13 cellular contexts compared by ENCODE assay signal in genomic region chr1:45265244-45265643, GRCh38. TPM values are rescaled to one million over a fixed set of nuclear protein-coding genes. Genes with fewer than 3 reads are reported as not detected.
A peak's percentile ranks its signal among the peaks of the same experiment; 100 is the strongest.
DNase-seq lines count a peak whose midpoint lies in the region; ATAC-seq and TF ChIP-seq lines count a peak whose summit lies in the region.
"Had no signal": no experiment of that assay in that cellular context is flagged by ENCODE, and none has a peak within 500 bp of the region (broad histone marks: within the 10 kb centered on the region; RNA-seq: fewer than 3 reads in every experiment).

No MANE protein-coding gene starts in this region.

- intact Hi-C loops in ascending aorta (cut with DNase I) = loop anchor here (5.0 kb wide), 1 partner anchor 58 kb away; the partner anchor contains the start of gene ZSWIM5

- H3K27ac ChIP-seq in ascending aorta (peak overlapping the region; percentile 79 to 81), gastroesophageal sphincter (peak overlapping the region; percentile 44 to 86 (median 86)), rectal smooth muscle tissue (ENCODE audit: low read depth, low read length) (no peak overlapping the region)

- no peak for TF ChIP-seq POLR2A in gastroesophageal sphincter (IDR thresholded peaks at IDR 0.05)

- H3K9ac ChIP-seq in rectal smooth muscle tissue (ENCODE audit: low read length) = no peak overlapping the region

- DNase-seq in ascending aorta (ENCODE audit: low spot score in 2 of 2) = no peak
- no peak for DNase-seq in stimulated activated naive CD8-positive, alpha-beta T cell treated with anti-CD3 and anti-CD28 coated beads, Interleukin-15, Interleukin-2, amounts not matched to agents 100 U/mL and 50 U/mL, for 24 hours
- no peak for DNase-seq in stimulated activated CD4-positive, alpha-beta T cell treated with anti-CD3 and anti-CD28 coated beads, Interleukin-4, amount 100 ng/mL, for 24 hours
- DNase-seq in NK-92 treated with Interleukin-12 subunit alpha and Interleukin-12 subunit beta, amount 100 ng/mL, for 24 hours (lab: John Stamatoyannopoulos, UW) = no peak
- DNase-seq: Caco-2; CD8-positive, alpha-beta memory T cell; DMS53; GF-D8; HCEC 1CT; HFFc6 had no signal

- no peaks in the 10 kb centered on the region for H3K27me3 ChIP-seq in ascending aorta
- no peaks in the 10 kb centered on the region for H3K27me3 ChIP-seq in gastroesophageal sphincter
- H3K27me3 ChIP-seq in rectal smooth muscle tissue (ENCODE audit: control insufficient read depth, insufficient read depth, low read length) = no peaks in the 10 kb centered on the region

- ATAC-seq in gastroesophageal sphincter (no peak), HG02678 (IDR thresholded peaks at IDR 0.05; ENCODE audit: unreplicated experiment) (no peak)
- no peak for ATAC-seq in stimulated activated naive CD8-positive, alpha-beta T cell treated with anti-CD3 and anti-CD28 coated beads, Interleukin-15, Interleukin-2, amounts not matched to agents 100 U/mL and 50 U/mL, for 24 hours

- no peak for TF ChIP-seq CTCF in ascending aorta (IDR thresholded peaks at IDR 0.05)
- no peak for TF ChIP-seq CTCF in gastroesophageal sphincter (IDR thresholded peaks at IDR 0.05)

- H3K36me3 ChIP-seq in ascending aorta (no peaks in the 10 kb centered on the region), gastroesophageal sphincter (no peaks in the 10 kb centered on the region), rectal smooth muscle tissue (ENCODE audit: control insufficient read depth, insufficient read depth, low read length) (no peaks in the 10 kb centered on the region)

- H3K4me3 ChIP-seq in ascending aorta (no peak overlapping the region), gastroesophageal sphincter (no peak overlapping the region), rectal smooth muscle tissue (ENCODE audit: low read length) (peak overlapping the region; percentile 31)

- H3K4me1 ChIP-seq in ascending aorta = peaks cover 4 to 19% of the 10 kb centered on the region in 2 donors
- peaks cover 0 to 26% (median 3%) of the 10 kb centered on the region in 3 donors for H3K4me1 ChIP-seq in gastroesophageal sphincter
- H3K4me1 ChIP-seq in rectal smooth muscle tissue (ENCODE audit: control insufficient read depth, insufficient read depth, low read length) = peaks cover 7% of the 10 kb centered on the region
- H3K4me1 ChIP-seq: Caco-2 had no signal

- TF ChIP-seq EP300 in gastroesophageal sphincter (IDR thresholded peaks at IDR 0.05) = no peak

- peaks cover 0 to 11% of the 10 kb centered on the region in 2 donors for H3K9me3 ChIP-seq in ascending aorta
- peaks cover 0 to 6% (median 0%) of the 10 kb centered on the region in 3 donors for H3K9me3 ChIP-seq in gastroesophageal sphincter
- H3K9me3 ChIP-seq: Caco-2 had no signal

- WGBS in gastroesophageal sphincter (ENCODE audit: low coverage in 1 of 2), 2 donors = 55 to 73% methylated on average over 1 of the region's 1 CpG

RNA-seq across cellular contexts. Expression of gene ZSWIM5, which starts 58.8 kb away (rescaled TPM):
- total RNA-seq in ascending aorta (1.2 TPM), gastroesophageal sphincter (1 to 10 TPM; 3.3 to 8.1 (median 5.8) TPM)
